ENCODE assay signal across 13 cellular contexts in the genomic region with DNA sequence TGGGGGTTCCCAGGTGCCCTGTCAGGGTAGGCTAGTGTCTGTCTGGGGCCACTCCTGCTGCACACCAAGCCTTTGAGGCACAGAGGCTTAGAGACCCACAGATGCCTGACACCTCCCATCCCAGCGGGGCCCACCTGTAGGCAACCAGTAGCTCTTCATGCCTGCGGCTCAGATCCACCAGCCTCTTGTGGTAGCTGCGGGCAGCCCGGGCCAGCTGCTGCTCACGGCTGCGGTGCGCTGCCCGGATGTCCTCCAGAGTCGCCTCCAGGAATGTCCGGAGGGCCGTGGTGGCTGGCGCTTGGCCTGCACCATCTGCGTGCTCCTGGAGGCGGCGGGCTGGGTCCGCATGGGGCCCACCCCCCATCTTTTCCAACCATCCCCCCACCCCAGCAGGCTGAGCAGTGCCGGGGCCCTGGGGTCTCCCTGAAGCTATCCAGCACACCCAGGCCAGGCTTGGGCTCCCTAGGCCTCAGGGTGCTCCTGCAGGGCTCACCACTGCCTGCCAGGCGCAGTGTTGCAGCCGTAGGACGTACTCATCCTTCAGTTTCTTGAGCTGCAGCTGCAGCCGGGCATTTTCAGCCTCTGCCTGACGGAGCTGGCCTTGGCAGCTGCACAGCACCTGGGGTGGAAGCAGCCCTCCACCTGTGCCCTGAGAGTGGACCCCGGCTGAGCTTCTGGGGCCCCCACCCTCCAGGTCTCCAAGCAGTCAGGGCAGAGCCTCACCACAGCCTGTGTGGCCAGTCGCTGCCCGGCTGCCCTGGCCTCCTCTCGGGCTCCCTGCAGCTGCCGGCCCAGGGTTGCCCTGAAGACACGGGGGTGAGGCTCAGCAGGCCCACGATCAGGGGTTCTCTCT.
DNase-seq lines count a peak whose midpoint lies in the region; ATAC-seq and TF ChIP-seq lines count a peak whose summit lies in the region.
"Had no signal": no experiment of that assay in that cellular context is flagged by ENCODE, and none has a peak within 500 bp of the region (broad histone marks: within the 10 kb centered on the region; RNA-seq: fewer than 3 reads in every experiment).

No MANE protein-coding gene starts in this region.

- ATAC-seq in GM19328 (IDR thresholded peaks at IDR 0.05; ENCODE audit: unreplicated experiment) = no peak
- ATAC-seq: foreskin keratinocyte had no signal

- H3K36me3 ChIP-seq in BLaER1 treated with 17β-estradiol and CSF1 and Interleukin-3, amounts not matched to agents 10 nM and 100 nM = peaks cover 0 to 6% (median 2%) of the 10 kb centered on the region in 11 experiments; a peak in 2 of 22 replicates
- H3K36me3 ChIP-seq in SU-DHL-6 (ENCODE audit: low read length) (no peaks in the 10 kb centered on the region), tibial artery (peaks cover 0 to 2% (median 0%) of the 10 kb centered on the region in 3 donors)
- H3K36me3 ChIP-seq: vagina had no signal

- H3F3A ChIP-seq in SU-DHL-6 (ENCODE audit: insufficient read depth) = peaks cover 18% of the 10 kb centered on the region

- H4K20me1 ChIP-seq in BLaER1 treated with 17β-estradiol and CSF1 and Interleukin-3, amounts not matched to agents 10 nM and 100 nM = peaks cover 37 to 74% (median 61%) of the 10 kb centered on the region in 11 experiments; a peak in 21 of 22 replicates
- no peaks in the 10 kb centered on the region; the same call in 1 of the 2 replicates for H4K20me1 ChIP-seq in SU-DHL-6 (ENCODE audit: low read depth, low read length)

- H3K9me2 ChIP-seq in SU-DHL-6 (replicated peaks; ENCODE audit: insufficient read depth, low read length) = no peaks in the 10 kb centered on the region

- TF ChIP-seq CTCF in SU-DHL-6 (IDR thresholded peaks at IDR 0.05; ENCODE audit: insufficient read depth, low read length, poor library complexity, severe bottlenecking) = no peak
- no peak for TF ChIP-seq CTCF in tibial artery (IDR thresholded peaks at IDR 0.05)

- no peak overlapping the region for H2AFZ ChIP-seq in SU-DHL-6 (ENCODE audit: low read depth, low read length, severe bottlenecking)

- no peak overlapping the region for H3K27ac ChIP-seq in BLaER1 treated with 17β-estradiol and CSF1 and Interleukin-3, amounts not matched to agents 10 nM and 100 nM
- peak overlapping the region; percentile 39 for H3K27ac ChIP-seq in SU-DHL-6 (ENCODE audit: low read depth, low read length)
- no peak overlapping the region for H3K27ac ChIP-seq in tibial artery
- H3K27ac ChIP-seq: foreskin keratinocyte, vagina had no signal

- H3K79me2 ChIP-seq in SU-DHL-6 (ENCODE audit: insufficient read depth, low read length) = no peaks in the 10 kb centered on the region

- H3K9ac ChIP-seq in BLaER1 treated with 17β-estradiol and CSF1 and Interleukin-3, amounts not matched to agents 10 nM and 100 nM = peak overlapping the region in 3 of 11 experiments; percentile 25 to 48 (median 35); a peak in 6 of 22 replicates
- H3K9ac ChIP-seq in SU-DHL-6 (ENCODE audit: low read length) = no peak overlapping the region

- no peak for DNase-seq in stimulated activated CD4-positive, alpha-beta T cell treated with anti-CD3 and anti-CD28 coated beads, Interleukin-4, amount 100 ng/mL, for 4 hours
- no peak for DNase-seq in tibial artery
- DNase-seq: activated CD4-positive, alpha-beta T cell treated with anti-CD3 and anti-CD28 coated beads for 4 hours; activated CD8-positive, alpha-beta memory T cell treated with anti-CD3 and anti-CD28 coated beads, Interleukin-2, amount 50 U/mL, for 48 hours; activated effector memory CD4-positive, alpha-beta T cell treated with anti-CD3 and anti-CD28 coated beads, Interleukin-2, amount 50 U/mL, for 16 hours; foreskin keratinocyte; kidney; NCI-H748 treated with DMSO at 0.1 percent for 48 hours had no signal

- peak overlapping the region in 1 of 10 experiments; percentile 22; a peak in 1 of 20 replicates for H3K4me3 ChIP-seq in BLaER1 treated with 17β-estradiol and CSF1 and Interleukin-3, amounts not matched to agents 10 nM and 100 nM
- no peak overlapping the region for H3K4me3 ChIP-seq in SU-DHL-6 (ENCODE audit: insufficient read depth, low read length, poor library complexity, severe bottlenecking)
- no peak overlapping the region for H3K4me3 ChIP-seq in tibial artery
- H3K4me3 ChIP-seq: vagina had no signal

- TF ChIP-seq POLR2A in GM15510 (IDR thresholded peaks at IDR 0.05; ENCODE audit: borderline replicate concordance, extremely low read depth, insufficient read length) = peak; percentile 11

- H3K9me3 ChIP-seq in BLaER1 treated with 17β-estradiol and CSF1 and Interleukin-3, amounts not matched to agents 10 nM and 100 nM (replicated peaks in 1 of 11) = no peaks in the 10 kb centered on the region
- no peaks in the 10 kb centered on the region for H3K9me3 ChIP-seq in SU-DHL-6 (ENCODE audit: insufficient read depth, low read length)
- no peaks in the 10 kb centered on the region for H3K9me3 ChIP-seq in tibial artery
- H3K9me3 ChIP-seq: vagina had no signal

- peaks cover 0 to 42% (median 0%) of the 10 kb centered on the region in 11 experiments; a peak in 7 of 22 replicates for H3K27me3 ChIP-seq in BLaER1 treated with 17β-estradiol and CSF1 and Interleukin-3, amounts not matched to agents 10 nM and 100 nM
- H3K27me3 ChIP-seq in SU-DHL-6 (ENCODE audit: low read length) (no peaks in the 10 kb centered on the region), tibial artery (peaks cover 0 to 45% of the 10 kb centered on the region in 2 donors)
- H3K27me3 ChIP-seq: foreskin keratinocyte, vagina had no signal

- peaks cover 42 to 89% (median 86%) of the 10 kb centered on the region in 10 experiments for H3K4me1 ChIP-seq in BLaER1 treated with 17β-estradiol and CSF1 and Interleukin-3, amounts not matched to agents 10 nM and 100 nM
- peaks cover 0 to 59% (median 49%) of the 10 kb centered on the region in 4 donors for H3K4me1 ChIP-seq in tibial artery

- H3K4me2 ChIP-seq in BLaER1 treated with 17β-estradiol and CSF1 and Interleukin-3, amounts not matched to agents 10 nM and 100 nM = peak overlapping the region in 10 of 11 experiments; percentile 52 to 100 (median 100); a peak in 18 of 22 replicates
- H3K4me2 ChIP-seq in SU-DHL-6 (ENCODE audit: low read depth, low read length, poor library complexity, severe bottlenecking) = no peak overlapping the region

- intact Hi-C loops in tibial artery (cut with DNase I; ENCODE audit: low total_unique reads) = no loop called here
